In the genomic region with DNA sequence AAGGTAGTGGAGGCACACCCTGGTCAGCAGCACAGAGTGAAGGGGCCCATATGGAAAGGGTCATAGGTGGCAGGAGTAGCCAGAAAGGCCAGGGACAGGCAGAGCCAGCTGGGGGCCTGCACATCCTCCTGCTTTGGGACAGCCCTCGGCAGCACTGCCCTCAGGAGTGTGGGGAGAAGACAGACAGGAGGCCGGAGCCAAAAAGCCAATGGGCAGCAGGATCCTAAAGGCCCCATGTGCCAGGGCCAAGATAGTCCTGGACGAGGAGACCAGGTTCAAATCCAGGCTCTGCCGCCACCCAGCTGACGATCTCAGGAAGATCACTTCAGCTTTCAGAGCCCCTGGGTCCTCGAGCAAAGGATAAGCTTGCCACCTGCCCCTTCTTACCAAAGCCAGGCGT, we compare ENCODE assay signal across 17 cellular contexts.
DNase-seq lines count a peak whose midpoint lies in the region; TF ChIP-seq lines count a peak whose summit lies in the region.
"Had no signal": no experiment of that assay in that cellular context is flagged by ENCODE, and none has a peak within 500 bp of the region (broad histone marks: within the 10 kb centered on the region; RNA-seq: fewer than 3 reads in every experiment).

No MANE protein-coding gene starts in this region.

- TF ChIP-seq EP300 in transverse colon (IDR thresholded peaks at IDR 0.05; ENCODE audit: low read depth): no peak

- H3K36me3 ChIP-seq in WERI-Rb-1: no peaks in the 10 kb centered on the region
- H3K36me3 ChIP-seq in neuronal stem cell (replicated peaks in 1 of 2; ENCODE audit: control insufficient read depth in 2 of 2, insufficient read depth in 2 of 2, low read length in 2 of 2): no peaks in the 10 kb centered on the region
- no peaks in the 10 kb centered on the region for H3K36me3 ChIP-seq in transverse colon
- H3K36me3 ChIP-seq: BLaER1 had no signal

- H3K4me2 ChIP-seq in neuronal stem cell (ENCODE audit: insufficient read depth, low read length, poor library complexity, severe bottlenecking): no peak overlapping the region
- H3K4me2 ChIP-seq: A549, BLaER1 had no signal

- TF ChIP-seq CTCF in WERI-Rb-1 (IDR thresholded peaks at IDR 0.05; ENCODE audit: low read depth, low read length) (0 out of 2 replicates have a peak, but pooled peaks have one; percentile 8), transverse colon (IDR thresholded peaks at IDR 0.05) (no peak)

- no peak overlapping the region for H4K8ac ChIP-seq in neuronal stem cell (ENCODE audit: low read depth, low read length)

- H3K23ac ChIP-seq in neuronal stem cell (ENCODE audit: low read depth, low read length, poor library complexity): peak overlapping the region; percentile 56

- no peak for TF ChIP-seq POLR2A in transverse colon (IDR thresholded peaks at IDR 0.05)

- no peak overlapping the region for H2AFZ ChIP-seq in neuronal stem cell (ENCODE audit: low read length)

- no peak overlapping the region for H2BK120ac ChIP-seq in neuronal stem cell (ENCODE audit: low read depth, low read length)

- no peak overlapping the region for H2BK5ac ChIP-seq in neuronal stem cell (ENCODE audit: low read length)

- H3K79me1 ChIP-seq in neuronal stem cell (ENCODE audit: low read depth, low read length): no peaks in the 10 kb centered on the region

- no peak overlapping the region for H2BK12ac ChIP-seq in neuronal stem cell (ENCODE audit: low read length)

- H3K4me1 ChIP-seq in neuronal stem cell (ENCODE audit: control insufficient read depth in 2 of 2, insufficient read depth in 1 of 2, low read depth in 1 of 2, low read length in 2 of 2): peaks cover 0 to 9% of the 10 kb centered on the region in 2 donors
- no peaks in the 10 kb centered on the region for H3K4me1 ChIP-seq in transverse colon
- H3K4me1 ChIP-seq: A549, BLaER1 had no signal

- in situ Hi-C loops in transverse colon (cut with MboI; ENCODE audit: low pct_ligation_motif_present in 1 of 4, low pct_unique_long_range_greater_than_20kb in 1 of 4, low sequenced_read_pairs in 3 of 4): no loop called here

- no peak overlapping the region for H4K91ac ChIP-seq in neuronal stem cell (ENCODE audit: low read depth, low read length, poor library complexity)

- no peak overlapping the region for H3K9ac ChIP-seq in neuronal stem cell (ENCODE audit: low read depth, low read length, poor library complexity)
- H3K9ac ChIP-seq: BLaER1 had no signal

- H3K27me3 ChIP-seq in WERI-Rb-1 (ENCODE audit: insufficient read depth, low read depth, severe bottlenecking): no peaks in the 10 kb centered on the region
- H3K27me3 ChIP-seq in neuronal stem cell (ENCODE audit: control insufficient read depth in 3 of 3, insufficient read depth in 3 of 3, low read depth in 1 of 3, low read length in 3 of 3): peaks cover 0 to 25% (median 0%) of the 10 kb centered on the region in 3 experiments
- no peaks in the 10 kb centered on the region for H3K27me3 ChIP-seq in transverse colon

- WGBS in neuronal stem cell (ENCODE audit: extremely low coverage in 2 of 2, insufficient read length in 2 of 2, insufficient replicate concordance in 1 of 2), 2 donors: no CpG with 5 or more reads among the region's 7 CpGs
- 80 to 100% methylated on average over 1 to 7 of the region's 7 CpGs for WGBS in transverse colon (ENCODE audit: low coverage in 1 of 2), 2 donors

- H3K4me3 ChIP-seq in WERI-Rb-1 (ENCODE audit: low read depth, low read length) (no peak overlapping the region), neuronal stem cell (ENCODE audit: low read length in 2 of 2) (no peak overlapping the region), transverse colon (no peak overlapping the region)
- H3K4me3 ChIP-seq: A549, BLaER1, GM12878 had no signal

- no peaks in the 10 kb centered on the region for H3K9me3 ChIP-seq in WERI-Rb-1 (ENCODE audit: severe bottlenecking)
- H3K9me3 ChIP-seq in neuronal stem cell (replicated peaks in 1 of 2; ENCODE audit: control insufficient read depth in 2 of 2, insufficient read depth in 1 of 2, low read depth in 1 of 2, low read length in 2 of 2): no peaks in the 10 kb centered on the region
- H3K9me3 ChIP-seq in transverse colon: no peaks in the 10 kb centered on the region
- H3K9me3 ChIP-seq: A549, BLaER1 had no signal

- H2BK15ac ChIP-seq in neuronal stem cell (ENCODE audit: low read length): no peak overlapping the region

- intact Hi-C loops in transverse colon (cut with DNase I; ENCODE audit: low total_unique reads): no loop called here

- H3K4ac ChIP-seq in neuronal stem cell (ENCODE audit: low read length): no peak overlapping the region

- peak; percentile 24 for DNase-seq in activated CD8-positive, alpha-beta memory T cell treated with anti-CD3 and anti-CD28 coated beads for 24 hours
- DNase-seq in activated CD8-positive, alpha-beta memory T cell treated with anti-CD3 and anti-CD28 coated beads, Interleukin-2, amount 50 U/mL, for 4 hours: no peak
- DNase-seq in WERI-Rb-1 (peak; percentile 23), neuronal stem cell (ENCODE audit: low spot score) (no peak), ureter (ENCODE audit: low spot score) (peak; percentile 20), transverse colon (no peak), AML-193 (lab: John Stamatoyannopoulos, UW) (no peak)
- DNase-seq: Calu3; CD4-positive, alpha-beta memory T cell; DMS79 treated with DMSO at 0.1 percent for 48 hours; GOT3; H7; HFFc6 had no signal

- H3K27ac ChIP-seq in WERI-Rb-1 (no peak overlapping the region), neuronal stem cell (replicated peaks; ENCODE audit: low read length) (no peak overlapping the region), transverse colon (no peak overlapping the region)
- H3K27ac ChIP-seq: 22Rv1, A549, BLaER1 had no signal

- no peak overlapping the region for H3K14ac ChIP-seq in neuronal stem cell (ENCODE audit: low read length)

- H3K18ac ChIP-seq in neuronal stem cell (ENCODE audit: low read length): peak overlapping the region; percentile 8

- no peak overlapping the region for H2AK5ac ChIP-seq in neuronal stem cell (ENCODE audit: low read depth, low read length)

Comparison
In these comparisons a context has a peak if more than half of its experiments do, and no peak if none do; other contexts are left out.
1. DNase-seq: peak in activated CD8-positive, alpha-beta memory T cell treated with anti-CD3 and anti-CD28 coated beads for 24 hours (single experiment), WERI-Rb-1 (single experiment) and ureter (single experiment); none in activated CD8-positive, alpha-beta memory T cell treated with anti-CD3 and anti-CD28 coated beads, Interleukin-2, amount 50 U/mL, for 4 hours (single experiment), neuronal stem cell (single experiment), transverse colon (single experiment) and AML-193 (0 of 2).